Comparison of ENCODE assay signal across 8 cellular contexts in the genomic region with DNA sequence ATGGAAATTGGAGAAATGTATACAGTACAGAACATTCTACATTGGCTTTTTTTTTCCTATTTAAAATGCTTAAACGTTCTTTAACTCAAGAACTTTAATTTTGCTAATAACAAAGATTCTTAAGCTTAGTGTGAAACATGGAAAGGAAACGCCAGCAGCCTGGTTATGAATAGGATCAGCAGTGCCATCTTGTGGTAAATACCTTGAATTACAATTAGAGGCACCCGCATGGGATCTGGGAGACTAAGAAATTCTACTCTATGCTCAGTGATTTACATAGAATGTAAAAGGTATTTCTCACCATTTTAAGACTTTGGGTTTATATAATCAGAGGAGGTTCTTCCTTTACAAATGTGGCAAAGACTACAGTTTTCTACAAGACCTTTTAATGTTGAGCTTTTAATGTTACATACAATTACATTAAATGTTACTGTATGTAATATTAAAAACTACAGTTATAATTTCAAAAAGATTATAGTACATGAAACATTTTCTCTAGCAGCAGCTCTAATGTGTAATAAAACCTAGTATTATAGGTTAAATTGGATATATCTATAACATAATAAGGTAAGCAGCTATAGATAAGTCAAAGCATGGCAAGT. TPM values are rescaled to one million over a fixed set of nuclear protein-coding genes. Genes with fewer than 3 reads are reported as not detected.
DNase-seq lines count a peak whose midpoint lies in the region; ATAC-seq and TF ChIP-seq lines count a peak whose summit lies in the region.

No MANE protein-coding gene starts in this region.

- peaks cover 7% of the 10 kb centered on the region for H3K36me3 Mint-ChIP-seq in Calu3 (ENCODE audit: insufficient read depth, unreplicated experiment)
- H3K36me3 Mint-ChIP-seq in activated CD4-positive, alpha-beta T cell treated with anti-CD3 and anti-CD28 coated beads, Interleukin-2, amount 10 ng/mL, durations not matched to agents 7 days and 5 days (ENCODE audit: low read depth), result no peaks in the 10 kb centered on the region

- H3K27ac Mint-ChIP-seq in Calu3 (ENCODE audit: unreplicated experiment), result no peak overlapping the region
- H3K27ac Mint-ChIP-seq in activated CD4-positive, alpha-beta T cell treated with anti-CD3 and anti-CD28 coated beads, Interleukin-2, amount 10 ng/mL, durations not matched to agents 7 days and 5 days, result no peak overlapping the region

- no TSS peak for BruUV-seq in Calu3 (replicated peaks; lab: Mats Ljungman, UMichigan)

- peak; percentile 66 for TF ChIP-seq CTCF in Calu3 (IDR thresholded peaks at IDR 0.05; ENCODE audit: unreplicated experiment)

- peak; percentile 47 for DNase-seq in Calu3
- peak; percentile 20 for DNase-seq in NCI-H2081 treated with DMSO at 0.1 percent for 48 hours (lab: John Stamatoyannopoulos, UW)
- peak; percentile 45 for DNase-seq in activated CD4-positive, alpha-beta T cell treated with anti-CD3 and anti-CD28 coated beads, Interleukin-2, amount 10 ng/mL, durations not matched to agents 7 days and 5 days
- peak; percentile 53 for DNase-seq in globus pallidus (ENCODE audit: low spot score)
- peak; percentile 39 for DNase-seq in putamen (ENCODE audit: low spot score)
- no peak for DNase-seq in GM19238 (ENCODE audit: insufficient read length, low spot score)
- DNase-seq in islet precursor cell, result no peak

- no peak overlapping the region for H3K4me3 Mint-ChIP-seq in Calu3 (ENCODE audit: low read depth, unreplicated experiment)
- no peak overlapping the region for H3K4me3 Mint-ChIP-seq in activated CD4-positive, alpha-beta T cell treated with anti-CD3 and anti-CD28 coated beads, Interleukin-2, amount 10 ng/mL, durations not matched to agents 7 days and 5 days

- peaks cover 10% of the 10 kb centered on the region for H3K4me1 Mint-ChIP-seq in Calu3 (ENCODE audit: low read depth, unreplicated experiment)
- no peaks in the 10 kb centered on the region for H3K4me1 Mint-ChIP-seq in activated CD4-positive, alpha-beta T cell treated with anti-CD3 and anti-CD28 coated beads, Interleukin-2, amount 10 ng/mL, durations not matched to agents 7 days and 5 days

- CTCF ChIA-PET in Calu3 (lab: Charles Lee), result interaction anchor here (0.5 to 2.5 kb wide), 12 partner anchors 9 to 404 kb away, joined by 3 to 27 read pairs (median 5); a partner anchor contains a TSS
- CTCF ChIA-PET in activated CD4-positive, alpha-beta T cell treated with anti-CD3 and anti-CD28 coated beads, Interleukin-2, amount 10 ng/mL, durations not matched to agents 7 days and 5 days (lab: Charles Lee), result interaction anchor here (0.6 to 2.8 kb wide), 9 partner anchors 10 to 397 kb away, joined by 3 to 12 read pairs (median 3); a partner anchor contains a TSS

- H3K9me3 Mint-ChIP-seq in Calu3 (ENCODE audit: low read depth, unreplicated experiment), result no peaks in the 10 kb centered on the region
- no peaks in the 10 kb centered on the region for H3K9me3 Mint-ChIP-seq in activated CD4-positive, alpha-beta T cell treated with anti-CD3 and anti-CD28 coated beads, Interleukin-2, amount 10 ng/mL, durations not matched to agents 7 days and 5 days

- POLR2A ChIA-PET in activated CD4-positive, alpha-beta T cell treated with anti-CD3 and anti-CD28 coated beads, Interleukin-2, amount 10 ng/mL, durations not matched to agents 7 days and 5 days (lab: Charles Lee), result interaction anchor here (0.6 kb wide), 1 partner anchor 9 kb away, joined by 3 read pairs; no protein-coding TSS in a partner anchor

- ATAC-seq in GM19395 (IDR thresholded peaks at IDR 0.05; ENCODE audit: unreplicated experiment), result peak; percentile 51

- intact Hi-C loops in Calu3 (cut with micrococcal nuclease; ENCODE audit: unreplicated experiment), result loop anchor here (1.0 to 10.0 kb wide), 4 partner anchors 30 to 230 kb away; no protein-coding TSS in a partner anchor

- no peaks in the 10 kb centered on the region for H3K27me3 Mint-ChIP-seq in Calu3 (ENCODE audit: unreplicated experiment)
- peaks cover 13% of the 10 kb centered on the region for H3K27me3 Mint-ChIP-seq in activated CD4-positive, alpha-beta T cell treated with anti-CD3 and anti-CD28 coated beads, Interleukin-2, amount 10 ng/mL, durations not matched to agents 7 days and 5 days

RNA-seq across cellular contexts. Expression of a gene that starts 32.1 kb away (rescaled TPM):
- not detected in 2 replicates for total RNA-seq in Calu3 (2022)
- total RNA-seq in activated CD4-positive, alpha-beta T cell treated with anti-CD3 and anti-CD28 coated beads, Interleukin-2, amount 10 ng/mL, durations not matched to agents 7 days and 5 days, result not detected

RNA-seq across cellular contexts. Expression of a gene that starts 49.6 kb away (rescaled TPM):
- 135 and 148 TPM in 2 replicates for total RNA-seq in Calu3 (2022)
- total RNA-seq in activated CD4-positive, alpha-beta T cell treated with anti-CD3 and anti-CD28 coated beads, Interleukin-2, amount 10 ng/mL, durations not matched to agents 7 days and 5 days, result 100 to 1,000 TPM; 257 to 273 TPM

Comparison
In these comparisons a context has a peak if more than half of its experiments do, and no peak if none do; other contexts are left out.
1. DNase-seq: peak in Calu3 (single experiment), NCI-H2081 treated with DMSO at 0.1 percent for 48 hours (single experiment), activated CD4-positive, alpha-beta T cell treated with anti-CD3 and anti-CD28 coated beads, Interleukin-2, amount 10 ng/mL, durations not matched to agents 7 days and 5 days (single experiment), globus pallidus (single experiment) and putamen (single experiment); none in GM19238 (single experiment) and islet precursor cell (single experiment).